Comparison of ENCODE assay signal across 10 cellular contexts in genomic region chr10:87790185-87790584, GRCh38.
"Had no signal": no experiment of that assay in that cellular context is flagged by ENCODE, and none has a peak within 500 bp of the region (broad histone marks: within the 10 kb centered on the region; RNA-seq: fewer than 3 reads in every experiment).

No MANE protein-coding gene starts in this region.

- ATAC-seq: K562 had no signal

- DNase-seq: GM23248, GOT3, H9, HCEC 1CT, HFFc6, IMR-90, Kasumi-1, KG1 had no signal

- H3K27ac Mint-ChIP-seq: H9, HFFc6 had no signal

- H3K4me3 Mint-ChIP-seq: H9, HFFc6 had no signal

- FAIRE-seq: K562 had no signal

- H3K27ac ChIP-seq: GM23248, HL-60 had no signal

- H3K9me3 Mint-ChIP-seq: H9, HFFc6 had no signal
